8 cellular contexts compared by ENCODE assay signal in genomic region chr5:139293199-139293503, GRCh38. TPM values are rescaled to one million over a fixed set of nuclear protein-coding genes. Genes with fewer than 3 reads are reported as not detected.
DNase-seq lines count a peak whose midpoint lies in the region; ATAC-seq lines count a peak whose summit lies in the region.

No MANE protein-coding gene starts in this region.

- H3K9me3 ChIP-seq in iPS-18a (ENCODE audit: control insufficient read depth, low read depth, low read length): no peaks in the 10 kb centered on the region

- H3K4me3 ChIP-seq in iPS-18a (ENCODE audit: low read length): peak overlapping the region; percentile 96

- H3K27me3 ChIP-seq in iPS-18a (ENCODE audit: control insufficient read depth, insufficient read depth, low read length): no peaks in the 10 kb centered on the region

- peak overlapping the region; percentile 97 for H3K9ac ChIP-seq in iPS-18a (ENCODE audit: low read length)

- peaks cover 56% of the 10 kb centered on the region for H3K36me3 Mint-ChIP-seq in activated T-helper 17 cell treated with anti-CD3 and anti-CD28 coated beads, Interleukin-2, amount 50 U/mL, for 72 hours (ENCODE audit: low read depth)

- H3K27ac Mint-ChIP-seq in activated T-helper 17 cell treated with anti-CD3 and anti-CD28 coated beads, Interleukin-2, amount 50 U/mL, for 72 hours: peak overlapping the region; percentile 98
- peak overlapping the region; percentile 98 to 100 for H3K27ac Mint-ChIP-seq in stimulated activated naive CD8-positive, alpha-beta T cell treated with anti-CD3 and anti-CD28 coated beads, Interleukin-15, amount 100 ng/mL, for 72 hours

- ATAC-seq in HG02678 (IDR thresholded peaks at IDR 0.05; ENCODE audit: unreplicated experiment) (peak; percentile 4), HG02885 (IDR thresholded peaks at IDR 0.05; ENCODE audit: poor library complexity, unreplicated experiment) (no peak), HG02763 (IDR thresholded peaks at IDR 0.05; ENCODE audit: unreplicated experiment) (no peak)
- no peak for ATAC-seq in activated T-helper 17 cell treated with anti-CD3 and anti-CD28 coated beads, Interleukin-2, amount 50 U/mL, for 72 hours (replicated peaks)
- ATAC-seq in stimulated activated naive CD8-positive, alpha-beta T cell treated with anti-CD3 and anti-CD28 coated beads, Interleukin-15, amount 100 ng/mL, for 72 hours: no peak

- peak overlapping the region; percentile 98 for H3K4me3 Mint-ChIP-seq in activated T-helper 17 cell treated with anti-CD3 and anti-CD28 coated beads, Interleukin-2, amount 50 U/mL, for 72 hours
- peak overlapping the region; percentile 96 to 98 for H3K4me3 Mint-ChIP-seq in stimulated activated naive CD8-positive, alpha-beta T cell treated with anti-CD3 and anti-CD28 coated beads, Interleukin-15, amount 100 ng/mL, for 72 hours

- H3K4me1 Mint-ChIP-seq in activated T-helper 17 cell treated with anti-CD3 and anti-CD28 coated beads, Interleukin-2, amount 50 U/mL, for 72 hours: peaks cover 16% of the 10 kb centered on the region
- peaks cover 39% of the 10 kb centered on the region for H3K4me1 Mint-ChIP-seq in stimulated activated naive CD8-positive, alpha-beta T cell treated with anti-CD3 and anti-CD28 coated beads, Interleukin-15, amount 100 ng/mL, for 72 hours

- peak overlapping the region; percentile 90 for H3K27ac ChIP-seq in iPS-18a (ENCODE audit: low read length)

- no peaks in the 10 kb centered on the region for H3K27me3 Mint-ChIP-seq in activated T-helper 17 cell treated with anti-CD3 and anti-CD28 coated beads, Interleukin-2, amount 50 U/mL, for 72 hours
- no peaks in the 10 kb centered on the region for H3K27me3 Mint-ChIP-seq in stimulated activated naive CD8-positive, alpha-beta T cell treated with anti-CD3 and anti-CD28 coated beads, Interleukin-15, amount 100 ng/mL, for 72 hours

- no peak for DNase-seq in stimulated activated naive CD8-positive, alpha-beta T cell treated with anti-CD3 and anti-CD28 coated beads, Interleukin-15, amount 100 ng/mL, for 72 hours
- DNase-seq in GM19238 (ENCODE audit: insufficient read length, low spot score) (no peak), KBM-7 (no peak)

- peaks cover 8% of the 10 kb centered on the region for H3K36me3 ChIP-seq in iPS-18a (ENCODE audit: control insufficient read depth, low read depth, low read length)

- in situ Hi-C loops in KBM-7 (cut with MboI; ENCODE audit: low pct_unique_long_range_greater_than_20kb, low sequenced_read_pairs): no loop called here

- peaks cover 18% of the 10 kb centered on the region for H3K4me1 ChIP-seq in iPS-18a (ENCODE audit: control insufficient read depth, low read depth, low read length)

- no peaks in the 10 kb centered on the region for H3K9me3 Mint-ChIP-seq in activated T-helper 17 cell treated with anti-CD3 and anti-CD28 coated beads, Interleukin-2, amount 50 U/mL, for 72 hours
- H3K9me3 Mint-ChIP-seq in stimulated activated naive CD8-positive, alpha-beta T cell treated with anti-CD3 and anti-CD28 coated beads, Interleukin-15, amount 100 ng/mL, for 72 hours: no peaks in the 10 kb centered on the region

RNA-seq across cellular contexts. Expression of gene MATR3, which starts 0.4 kb away (rescaled TPM):
- 100 to 1,000 TPM; 184 to 204 TPM for total RNA-seq in activated T-helper 17 cell treated with anti-CD3 and anti-CD28 coated beads, Interleukin-2, amount 50 U/mL, for 72 hours

RNA-seq across cellular contexts. Expression of gene PAIP2, which starts 48.5 kb away (rescaled TPM):
- 100 to 1,000 TPM; 102 to 157 TPM for total RNA-seq in activated T-helper 17 cell treated with anti-CD3 and anti-CD28 coated beads, Interleukin-2, amount 50 U/mL, for 72 hours
